Comparison of ENCODE assay signal across 1 cellular context in the genomic region with DNA sequence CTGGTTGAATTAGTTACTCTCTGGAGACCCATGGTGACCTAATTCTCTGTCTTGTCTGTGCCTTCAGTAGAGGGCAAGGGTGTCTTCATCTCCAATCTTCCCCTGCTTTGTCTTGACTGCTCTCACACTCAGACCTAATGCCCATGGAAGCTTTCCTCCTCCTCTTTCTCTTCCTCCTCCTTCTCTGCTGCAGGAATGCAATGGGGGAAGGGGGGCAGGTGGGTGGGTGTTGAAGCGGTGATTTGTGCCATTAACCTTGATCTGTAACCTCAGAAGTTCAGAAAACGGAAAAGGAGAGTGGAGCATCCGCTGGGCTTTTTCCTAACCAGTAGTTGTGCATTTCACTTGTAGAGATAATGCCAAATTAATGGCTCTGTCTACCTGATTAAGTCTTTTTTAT.
TF ChIP-seq lines count a peak whose summit lies in the region.

No MANE protein-coding gene starts in this region.

TF ChIP-seq in WTC11, 78 proteins besides CTCF, POLR2A, EP300 and RAD21 (continued from another document):
- TF ChIP-seq, protein P1, sequence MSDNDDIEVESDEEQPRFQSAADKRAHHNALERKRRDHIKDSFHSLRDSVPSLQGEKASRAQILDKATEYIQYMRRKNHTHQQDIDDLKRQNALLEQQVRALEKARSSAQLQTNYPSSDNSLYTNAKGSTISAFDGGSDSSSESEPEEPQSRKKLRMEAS (CRISPR knock-in tag; IDR thresholded peaks at IDR 0.05), result no peak
- TF ChIP-seq ATF1 (CRISPR knock-in tag; IDR thresholded peaks at IDR 0.05), result no peak
- no peak for TF ChIP-seq NR3C1 (CRISPR knock-in tag; conservative IDR thresholded peaks at IDR 0.05; ENCODE audit: low read depth)
- TF ChIP-seq CREB1 (CRISPR knock-in tag; IDR thresholded peaks at IDR 0.05), result no peak
- TF ChIP-seq, protein P2, sequence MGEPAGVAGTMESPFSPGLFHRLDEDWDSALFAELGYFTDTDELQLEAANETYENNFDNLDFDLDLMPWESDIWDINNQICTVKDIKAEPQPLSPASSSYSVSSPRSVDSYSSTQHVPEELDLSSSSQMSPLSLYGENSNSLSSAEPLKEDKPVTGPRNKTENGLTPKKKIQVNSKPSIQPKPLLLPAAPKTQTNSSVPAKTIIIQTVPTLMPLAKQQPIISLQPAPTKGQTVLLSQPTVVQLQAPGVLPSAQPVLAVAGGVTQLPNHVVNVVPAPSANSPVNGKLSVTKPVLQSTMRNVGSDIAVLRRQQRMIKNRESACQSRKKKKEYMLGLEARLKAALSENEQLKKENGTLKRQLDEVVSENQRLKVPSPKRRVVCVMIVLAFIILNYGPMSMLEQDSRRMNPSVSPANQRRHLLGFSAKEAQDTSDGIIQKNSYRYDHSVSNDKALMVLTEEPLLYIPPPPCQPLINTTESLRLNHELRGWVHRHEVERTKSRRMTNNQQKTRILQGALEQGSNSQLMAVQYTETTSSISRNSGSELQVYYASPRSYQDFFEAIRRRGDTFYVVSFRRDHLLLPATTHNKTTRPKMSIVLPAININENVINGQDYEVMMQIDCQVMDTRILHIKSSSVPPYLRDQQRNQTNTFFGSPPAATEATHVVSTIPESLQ (CRISPR knock-in tag; IDR thresholded peaks at IDR 0.05), result no peak
